In genomic region chr13:30791354-30791921, GRCh38 we compare ENCODE assay signal across 15 cellular contexts. TPM values are rescaled to one million over a fixed set of nuclear protein-coding genes. Genes with fewer than 3 reads are reported as not detected.
DNase-seq lines count a peak whose midpoint lies in the region; ATAC-seq, FAIRE-seq and TF ChIP-seq lines count a peak whose summit lies in the region.
"Had no signal": no experiment of that assay in that cellular context is flagged by ENCODE, and none has a peak within 500 bp of the region (broad histone marks: within the 10 kb centered on the region; RNA-seq: fewer than 3 reads in every experiment).

No MANE protein-coding gene starts in this region.

- no peak overlapping the region for H2BK12ac ChIP-seq in trophoblast cell (ENCODE audit: low read length)

- no peak overlapping the region for H2AK5ac ChIP-seq in trophoblast cell (ENCODE audit: low read length)

- H3K4me3 ChIP-seq in BE2C (ENCODE audit: low read depth, low read length) (peak overlapping the region; percentile 27; the same call in 1 of the 2 replicates), SK-N-SH (ENCODE audit: low read depth in 2 of 2, low read length in 1 of 2) (no peak overlapping the region), fibroblast of mammary gland (ENCODE audit: control insufficient read depth, low read depth, low read length) (no peak overlapping the region), trophoblast cell (ENCODE audit: low read depth, low read length) (no peak overlapping the region)
- H3K4me3 ChIP-seq: lower lobe of right lung had no signal

- CTCF ChIA-PET in SK-N-SH (lab: Yijun Ruan, JAX): interaction anchor here (1.2 to 3.7 kb wide), 9 partner anchors 11 to 676 kb away, joined by 3 to 19 read pairs (median 7); no protein-coding TSS in a partner anchor

- POLR2A ChIA-PET in SK-N-SH (lab: Yijun Ruan, JAX): interaction anchor here (0.6 to 2.5 kb wide), 5 partner anchors 13 to 175 kb away, joined by 3 to 13 read pairs (median 5); partner anchors contain the start of gene USPL1

- H3K4me1 ChIP-seq in BE2C (peaks cover 18% of the 10 kb centered on the region), SK-N-SH (ENCODE audit: control insufficient read depth in 1 of 2, insufficient read depth in 2 of 2, low read depth in 1 of 2, low read length in 1 of 2) (peaks cover 27 to 33% of the 10 kb centered on the region in 2 experiments), trophoblast cell (ENCODE audit: control insufficient read depth in 1 of 2, insufficient read depth in 2 of 2, low read length in 2 of 2) (peaks cover 18% of the 10 kb centered on the region in 2 experiments)

- H3K36me3 ChIP-seq in BE2C (no peaks in the 10 kb centered on the region), SK-N-SH (replicated peaks in 1 of 2; ENCODE audit: control insufficient read depth in 1 of 2, insufficient read depth in 2 of 2, low read length in 1 of 2) (no peaks in the 10 kb centered on the region), trophoblast cell (ENCODE audit: control insufficient read depth in 1 of 2, insufficient read depth in 2 of 2, low read length in 2 of 2) (no peaks in the 10 kb centered on the region)
- H3K36me3 ChIP-seq: lower lobe of right lung had no signal

- peak overlapping the region; percentile 27 for H2BK120ac ChIP-seq in trophoblast cell (ENCODE audit: insufficient read depth, low read length, poor library complexity)

- H4K8ac ChIP-seq in trophoblast cell (ENCODE audit: low read depth, low read length): no peak overlapping the region

- TF ChIP-seq RAD21 in SK-N-SH (IDR thresholded peaks at IDR 0.05; ENCODE audit: low read length): peak; percentile 21; the same call in 1 of the 2 replicates

- H3K27me3 ChIP-seq in BE2C: no peaks in the 10 kb centered on the region
- no peaks in the 10 kb centered on the region for H3K27me3 ChIP-seq in SK-N-SH (ENCODE audit: insufficient read depth)
- no peaks in the 10 kb centered on the region for H3K27me3 ChIP-seq in trophoblast cell (ENCODE audit: insufficient read depth, low read length)
- H3K27me3 ChIP-seq: dorsolateral prefrontal cortex had no signal

- H3K9me2 ChIP-seq in SK-N-SH: no peaks in the 10 kb centered on the region

- WGBS in SK-N-SH (ENCODE audit: low lambda C conversion rate): 42% methylated on average over 3 of the region's 10 CpGs
- no CpG with 5 or more reads among the region's 10 CpGs for WGBS in trophoblast cell (ENCODE audit: extremely low coverage, insufficient coverage, insufficient read length)

- no peak overlapping the region for H3K9ac ChIP-seq in SK-N-SH
- H3K9ac ChIP-seq in trophoblast cell (ENCODE audit: low read length): no peak overlapping the region

- H4K91ac ChIP-seq in trophoblast cell (ENCODE audit: low read depth, low read length): peak overlapping the region; percentile 31

- H3K4me2 ChIP-seq in SK-N-SH (peak overlapping the region; percentile 48; the same call in 1 of the 2 replicates), trophoblast cell (ENCODE audit: low read length) (no peak overlapping the region)

- no peak overlapping the region for H3K14ac ChIP-seq in trophoblast cell (ENCODE audit: low read length)

- TF ChIP-seq EP300 in SK-N-SH (IDR thresholded peaks at IDR 0.05; ENCODE audit: borderline replicate concordance in 1 of 2, low read depth in 1 of 2, low read length in 1 of 2): peak; percentile 74 to 80; a peak in 2 of 4 replicates

- DNase-seq in BE2C: peak; percentile 83
- peak; percentile 82 for DNase-seq in SK-N-SH
- peak; percentile 87 for DNase-seq in fibroblast of mammary gland (ENCODE audit: low read depth)
- DNase-seq in trophoblast cell: no peak
- no peak for DNase-seq in T1000 (lab: John Stamatoyannopoulos, UW)
- no peak for DNase-seq in frontal cortex (ENCODE audit: low spot score in 2 of 2)
- DNase-seq in RPMI8226: no peak
- DNase-seq: activated CD8-positive, alpha-beta memory T cell treated with anti-CD3 and anti-CD28 coated beads for 24 hours; activated effector memory CD4-positive, alpha-beta T cell treated with Interleukin-2 at 50 U/mL for 16 hours; DMS79 treated with DMSO at 0.1 percent for 48 hours; lower lobe of right lung; naive thymus-derived CD4-positive, alpha-beta T cell had no signal

- H3K23ac ChIP-seq in trophoblast cell (ENCODE audit: low read length): no peak overlapping the region

- no peak for FAIRE-seq in frontal cortex (lab: Jason Lieb, UNC)
- FAIRE-seq: H54 had no signal

- no peak overlapping the region for H4K12ac ChIP-seq in trophoblast cell (ENCODE audit: low read depth, low read length)

- H3K18ac ChIP-seq in trophoblast cell (ENCODE audit: low read length): no peak overlapping the region

- no peak overlapping the region for H3K4ac ChIP-seq in trophoblast cell (ENCODE audit: low read depth, low read length)

- peaks cover 3% of the 10 kb centered on the region for H3F3A ChIP-seq in SK-N-SH (replicated peaks; ENCODE audit: insufficient read depth)

- H3K27ac ChIP-seq in SK-N-SH (ENCODE audit: low read depth in 2 of 2, low read length in 1 of 2): peak overlapping the region; percentile 70 to 93; a peak in 3 of 4 replicates
- peak overlapping the region; percentile 88 for H3K27ac ChIP-seq in trophoblast cell (ENCODE audit: low read depth, low read length)
- H3K27ac ChIP-seq: lower lobe of right lung had no signal

- H3K79me1 ChIP-seq in trophoblast cell (ENCODE audit: low read length): peaks cover 18% of the 10 kb centered on the region

- H2AFZ ChIP-seq in SK-N-SH (ENCODE audit: low read depth) (peak overlapping the region; percentile 57; the same call in 1 of the 2 replicates), trophoblast cell (ENCODE audit: insufficient read depth, low read length, poor library complexity) (no peak overlapping the region)

- H3K9me3 ChIP-seq in BE2C (no peaks in the 10 kb centered on the region), SK-N-SH (no peaks in the 10 kb centered on the region), trophoblast cell (ENCODE audit: insufficient read depth, low read depth, low read length) (peaks cover 3% of the 10 kb centered on the region)
- H3K9me3 ChIP-seq: lower lobe of right lung had no signal

- H3K79me2 ChIP-seq in SK-N-SH (ENCODE audit: insufficient read depth) (no peaks in the 10 kb centered on the region), trophoblast cell (ENCODE audit: control insufficient read depth, insufficient read depth, low read length, poor library complexity) (no peaks in the 10 kb centered on the region)

- no peaks in the 10 kb centered on the region for H4K20me1 ChIP-seq in SK-N-SH (ENCODE audit: insufficient read depth)

- H2BK5ac ChIP-seq in trophoblast cell (ENCODE audit: low read depth, low read length, poor library complexity): no peak overlapping the region

- no peak for ATAC-seq in GM19035 (IDR thresholded peaks at IDR 0.05; ENCODE audit: unreplicated experiment)
- ATAC-seq: naive thymus-derived CD4-positive, alpha-beta T cell had no signal

- TF ChIP-seq CTCF in BE2C (IDR thresholded peaks at IDR 0.05; ENCODE audit: low read depth, low read length): no peak
- no peak for TF ChIP-seq CTCF in SK-N-SH (IDR thresholded peaks at IDR 0.05)
- no peak for TF ChIP-seq CTCF in fibroblast of mammary gland (conservative IDR thresholded peaks at IDR 0.05; ENCODE audit: control insufficient read depth, insufficient read depth, low read depth, low read length)

TF ChIP-seq in SK-N-SH, 30 proteins besides CTCF, POLR2A, EP300 and RAD21 (continues in another document):
- peak; percentile 93 for TF ChIP-seq PBX3 (IDR thresholded peaks at IDR 0.05)
- peak; percentile 70; the same call in 1 of the 2 replicates for TF ChIP-seq FOXM1 (IDR thresholded peaks at IDR 0.05; ENCODE audit: low read depth)
- 0 out of 2 replicates have a peak, but pooled peaks have one; percentile 18 for TF ChIP-seq SIN3A (IDR thresholded peaks at IDR 0.05; ENCODE audit: borderline replicate concordance, low read depth, low read length)
- peak; percentile 59 for TF ChIP-seq GATA2 (CRISPR knock-in tag; IDR thresholded peaks at IDR 0.05)
- peak; percentile 7; the same call in 1 of the 2 replicates for TF ChIP-seq FOSL2 (IDR thresholded peaks at IDR 0.05; ENCODE audit: borderline replicate concordance, low read depth)
- TF ChIP-seq TCF12 (IDR thresholded peaks at IDR 0.05): peak; percentile 100
- TF ChIP-seq FOXJ3 (CRISPR knock-in tag; IDR thresholded peaks at IDR 0.05): peak; percentile 95
- no peak for TF ChIP-seq EZH2phosphoT487 (IDR thresholded peaks at IDR 0.05; ENCODE audit: borderline replicate concordance, low read depth)
- TF ChIP-seq POLR2AphosphoS5 (IDR thresholded peaks at IDR 0.05; ENCODE audit: low read depth, low read length): peak; percentile 99
- TF ChIP-seq MEF2A (IDR thresholded peaks at IDR 0.05; ENCODE audit: borderline replicate concordance, low read depth): no peak
- TF ChIP-seq RFX5 (IDR thresholded peaks at IDR 0.05; ENCODE audit: low read length): no peak
- TF ChIP-seq NFIC (IDR thresholded peaks at IDR 0.05; ENCODE audit: borderline replicate concordance): peak; percentile 82; the same call in 1 of the 2 replicates
- TF ChIP-seq NRF1 (IDR thresholded peaks at IDR 0.05; ENCODE audit: low read depth, low read length): no peak
- TF ChIP-seq TEAD4 (IDR thresholded peaks at IDR 0.05; ENCODE audit: borderline replicate concordance, insufficient read depth): peak; percentile 89
- peak; percentile 89 for TF ChIP-seq CHD2 (IDR thresholded peaks at IDR 0.05; ENCODE audit: low read length, partially characterized antibody)
- TF ChIP-seq SMC3 (IDR thresholded peaks at IDR 0.05; ENCODE audit: low read depth, low read length): no peak; the same call in 1 of the 2 replicates

RNA-seq across cellular contexts. Expression of gene ALOX5AP, which starts 56.1 kb away (rescaled TPM):
- polyA plus RNA-seq in BE2C (2012; ENCODE audit: insufficient read depth, insufficient read length, low read depth): not detected
- 1.2 and 1.3 TPM in 2 replicates for polyA plus RNA-seq in SK-N-SH (2012; rRNA removed)
- 0.90 and 1.6 TPM in 2 replicates for polyA plus RNA-seq in SK-N-SH (2012; cell fraction: cytosol; rRNA removed)
- 0.47 and 0.83 TPM in 2 replicates for polyA plus RNA-seq in SK-N-SH (2012; cell fraction: nucleus; rRNA removed)
- 3.3 and 3.5 TPM in 2 replicates for polyA plus RNA-seq in trophoblast cell (2013)
- total RNA-seq in frontal cortex: 2.0 TPM

Comparison
In these comparisons a context has a peak if more than half of its experiments do, and no peak if none do; other contexts are left out.
1. DNase-seq: peak in BE2C (single experiment), SK-N-SH (single experiment) and fibroblast of mammary gland (single experiment); none in trophoblast cell (0 of 2), T1000 (single experiment), frontal cortex (0 of 2) and RPMI8226 (single experiment).